32 cellular contexts compared by ENCODE assay signal in the genomic region with DNA sequence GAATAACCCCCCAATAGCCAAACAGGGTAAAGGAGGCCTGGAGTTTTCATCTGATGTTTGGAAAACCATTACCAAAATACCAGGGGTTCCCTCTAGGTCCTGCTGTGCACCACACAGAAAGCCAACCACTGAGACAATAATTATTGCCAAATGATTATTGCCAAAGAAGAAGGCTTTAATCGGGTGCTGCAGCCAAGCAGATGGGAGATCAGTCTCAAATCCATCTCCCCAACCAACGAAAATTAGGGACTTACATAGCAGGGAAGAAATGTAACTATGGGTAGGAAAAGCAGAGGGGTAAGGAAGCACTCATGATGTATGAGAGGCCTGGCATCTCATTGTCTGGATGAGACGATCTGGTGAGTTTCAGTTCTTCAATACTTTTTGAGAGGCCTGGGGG.
"Had no signal": no experiment of that assay in that cellular context is flagged by ENCODE, and none has a peak within 500 bp of the region (broad histone marks: within the 10 kb centered on the region; RNA-seq: fewer than 3 reads in every experiment).

No MANE protein-coding gene starts in this region.

- H3K36me3 ChIP-seq: ascending aorta, cardiac muscle cell, WERI-Rb-1 had no signal

- H3K27me3 ChIP-seq: ascending aorta, cardiac muscle cell had no signal

- H3K4me1 ChIP-seq: ascending aorta had no signal

- H3K4me3 ChIP-seq: ascending aorta, cardiac muscle cell had no signal

- DNase-seq: activated CD4-positive, alpha-beta memory T cell treated with anti-CD3 and anti-CD28 coated beads, Interleukin-2, amount 10 ng/mL, durations not matched to agents 7 days and 5 days; activated CD4-positive, alpha-beta T cell treated with anti-CD3 and anti-CD28 coated beads for 1 hour; activated CD4-positive, alpha-beta T cell treated with anti-CD3 and anti-CD28 coated beads for 36 hours; activated CD4-positive, alpha-beta T cell treated with anti-CD3 and anti-CD28 coated beads for 48 hours; activated CD4-positive, alpha-beta T cell treated with anti-CD3 and anti-CD28 coated beads, Interleukin-2, amount 10 ng/mL, durations not matched to agents 7 days and 5 days; activated CD4-positive, alpha-beta T cell treated with anti-CD3 and anti-CD28 coated beads, Interleukin-2, amount 50 U/mL, for 48 hours; activated CD4-positive, CD25-positive, alpha-beta regulatory T cell; activated CD8-positive, alpha-beta memory T cell treated with anti-CD3 and anti-CD28 coated beads for 24 hours; activated CD8-positive, alpha-beta memory T cell treated with anti-CD3 and anti-CD28 coated beads, Interleukin-2, amount 10 ng/mL, durations not matched to agents 7 days and 5 days; activated CD8-positive, alpha-beta memory T cell treated with anti-CD3 and anti-CD28 coated beads, Interleukin-2, amount 50 U/mL, for 48 hours; activated CD8-positive, alpha-beta T cell treated with anti-CD3 and anti-CD28 coated beads, Interleukin-2, amount 10 ng/mL, durations not matched to agents 7 days and 5 days; activated effector memory CD4-positive, alpha-beta T cell treated with Interleukin-2 at 50 U/mL for 16 hours; activated gamma-delta T cell treated with Interleukin-2 at 50 U/mL for 16 hours; activated naive CD4-positive, alpha-beta T cell; activated naive CD4-positive, alpha-beta T cell treated with anti-CD3 and anti-CD28 coated beads for 36 hours; activated naive CD4-positive, alpha-beta T cell treated with anti-CD3 and anti-CD28 coated beads, Interleukin-2, amount 50 U/mL, for 16 hours; activated naive CD8-positive, alpha-beta T cell treated with anti-CD3 and anti-CD28 coated beads for 36 hours; activated T-cell treated with anti-CD3 and anti-CD28 coated beads, Interleukin-2, amount 50 U/mL, for 24 hours; activated T-cell treated with anti-CD3 and anti-CD28 coated beads, Interleukin-2, amount 50 U/mL, for 48 hours; amygdala; anterior cingulate cortex; caudate nucleus; cerebellar nuclear complex; T-helper 2 cell; T-helper 9 cell; WERI-Rb-1 had no signal

- H3K9me3 ChIP-seq: ascending aorta had no signal

- FAIRE-seq: bronchial epithelial cell had no signal

- H3K27ac ChIP-seq: ascending aorta, cardiac muscle cell, WERI-Rb-1 had no signal

- ATAC-seq: activated CD4-positive, alpha-beta T cell treated with anti-CD3 and anti-CD28 coated beads for 36 hours; activated CD4-positive, CD25-positive, alpha-beta regulatory T cell treated with anti-CD3 and anti-CD28 coated beads, Interleukin-2, amount 50 U/mL, for 24 hours; activated CD8-positive, alpha-beta memory T cell treated with anti-CD3 and anti-CD28 coated beads, Interleukin-2, amount 10 ng/mL, durations not matched to agents 7 days and 5 days; activated CD8-positive, alpha-beta T cell treated with anti-CD3 and anti-CD28 coated beads, Interleukin-2, amount 10 ng/mL, durations not matched to agents 7 days and 5 days; activated naive CD4-positive, alpha-beta T cell treated with anti-CD3 and anti-CD28 coated beads, Interleukin-2, amount 50 U/mL, for 72 hours; WTC11 had no signal
